Comparison of ENCODE assay signal across 9 cellular contexts in genomic region chr16:31441956-31442355, GRCh38. TPM values are rescaled to one million over a fixed set of nuclear protein-coding genes. Genes with fewer than 3 reads are reported as not detected.
DNase-seq lines count a peak whose midpoint lies in the region; ATAC-seq, FAIRE-seq and TF ChIP-seq lines count a peak whose summit lies in the region.
"Had no signal": no experiment of that assay in that cellular context is flagged by ENCODE, and none has a peak within 500 bp of the region (broad histone marks: within the 10 kb centered on the region; RNA-seq: fewer than 3 reads in every experiment).

No MANE protein-coding gene starts in this region.

- peak overlapping the region; percentile 53 for H3K4me3 ChIP-seq in SJSA1
- peak overlapping the region; percentile 68 for H3K4me3 ChIP-seq in fibroblast of mammary gland (ENCODE audit: control insufficient read depth, low read depth, low read length)
- H3K4me3 ChIP-seq in prostate gland: peak overlapping the region; percentile 62 to 73

- no peak overlapping the region for H3K27ac Mint-ChIP-seq in CD4-positive, alpha-beta T cell

- H3K4me1 ChIP-seq in SJSA1 (replicated peaks): peaks cover 5% of the 10 kb centered on the region; the same call in 1 of the 2 replicates
- no peaks in the 10 kb centered on the region for H3K4me1 ChIP-seq in prostate gland (replicated peaks)

- ATAC-seq in CD4-positive, alpha-beta T cell (ENCODE audit: poor library complexity): no peak

- no peaks in the 10 kb centered on the region for H3K27me3 ChIP-seq in CD4-positive, alpha-beta T cell (ENCODE audit: control insufficient read depth, insufficient read depth, low read length)
- H3K27me3 ChIP-seq in SJSA1 (replicated peaks): peaks cover 3% of the 10 kb centered on the region; the same call in 1 of the 2 replicates
- no peaks in the 10 kb centered on the region for H3K27me3 ChIP-seq in prostate gland (replicated peaks; ENCODE audit: insufficient read depth)

- H3K36me3 ChIP-seq in SJSA1: no peaks in the 10 kb centered on the region
- H3K36me3 ChIP-seq in prostate gland: no peaks in the 10 kb centered on the region

- POLR2A ChIA-PET in CD4-positive, alpha-beta T cell (lab: Charles Lee): interaction anchor here (1.0 to 2.1 kb wide), 3 partner anchors 10 to 432 kb away, joined by 3 to 7 read pairs (median 4); partner anchors contain the start of gene ZNF267

- no peaks in the 10 kb centered on the region for H3K9me3 Mint-ChIP-seq in CD4-positive, alpha-beta T cell

- no peak overlapping the region for H3K27ac ChIP-seq in CD4-positive, alpha-beta T cell (ENCODE audit: low read depth, low read length)
- H3K27ac ChIP-seq in SJSA1: no peak overlapping the region
- H3K27ac ChIP-seq in prostate gland: peak overlapping the region; percentile 86 to 90

- H3K27me3 Mint-ChIP-seq in CD4-positive, alpha-beta T cell: no peaks in the 10 kb centered on the region

- CTCF ChIA-PET in CD4-positive, alpha-beta T cell (lab: Charles Lee): interaction anchor here (0.8 to 2.3 kb wide), 5 partner anchors 9 to 35 kb away, joined by 3 to 13 read pairs (median 3); no protein-coding TSS in a partner anchor

- TF ChIP-seq POLR2A in prostate gland (IDR thresholded peaks at IDR 0.05): no peak

- no peak for DNase-seq in CD4-positive, alpha-beta T cell
- DNase-seq in SJSA1 (ENCODE audit: low read depth in 1 of 2, low spot score in 2 of 2): no peak
- DNase-seq in fibroblast of mammary gland (ENCODE audit: low read depth): no peak
- no peak for DNase-seq in prostate gland (ENCODE audit: low spot score)
- DNase-seq in GM19239 (ENCODE audit: insufficient read length, low spot score): no peak
- DNase-seq in anterior cingulate cortex (lab: John Stamatoyannopoulos, UW): no peak
- no peak for DNase-seq in NK-92 treated with Interleukin-12 subunit alpha and Interleukin-12 subunit beta, amount 100 ng/mL, for 24 hours (lab: John Stamatoyannopoulos, UW)
- DNase-seq in stimulated activated CD4-positive, alpha-beta T cell treated with anti-CD3 and anti-CD28 coated beads, Interleukin-2, amount 100 ng/mL, for 24 hours: no peak
- DNase-seq: activated CD8-positive, alpha-beta memory T cell treated with anti-CD3 and anti-CD28 coated beads, Interleukin-2, amount 50 U/mL, for 48 hours had no signal

- peaks cover 10% of the 10 kb centered on the region for H3K4me1 Mint-ChIP-seq in CD4-positive, alpha-beta T cell (ENCODE audit: low read depth)

- intact Hi-C loops in CD4-positive, alpha-beta T cell (cut with DNase I, micrococcal nuclease): loop anchor here (5.0 to 10.0 kb wide), 2 partner anchors 237 to 240 kb away; partner anchors contain the start of gene PYCARD (in 2 of the 2)
- intact Hi-C loops in prostate gland (cut with DNase I): loop anchor here (2.0 kb wide), 2 partner anchors 261 to 457 kb away; partner anchors contain the start of genes FUS and HSD3B7

- FAIRE-seq in GM19239 (lab: Jason Lieb, UNC): no peak

- H3K36me3 Mint-ChIP-seq in CD4-positive, alpha-beta T cell (ENCODE audit: low read depth): no peaks in the 10 kb centered on the region

- no peak for TF ChIP-seq CTCF in CD4-positive, alpha-beta T cell (IDR thresholded peaks at IDR 0.05)
- no peak for TF ChIP-seq CTCF in fibroblast of mammary gland (conservative IDR thresholded peaks at IDR 0.05; ENCODE audit: control insufficient read depth, insufficient read depth, low read depth, low read length)
- no peak for TF ChIP-seq CTCF in prostate gland (IDR thresholded peaks at IDR 0.05)

- 57% methylated on average over 34 of the region's 34 CpGs for WGBS in prostate gland

- H3K4me3 Mint-ChIP-seq in CD4-positive, alpha-beta T cell: peak overlapping the region; percentile 87

- no peaks in the 10 kb centered on the region for H3K9me3 ChIP-seq in CD4-positive, alpha-beta T cell (ENCODE audit: control insufficient read depth, low read length)
- no peaks in the 10 kb centered on the region for H3K9me3 ChIP-seq in SJSA1 (replicated peaks)
- no peaks in the 10 kb centered on the region for H3K9me3 ChIP-seq in prostate gland

RNA-seq across cellular contexts. Expression of gene ZNF843, which starts 0.6 kb away (rescaled TPM):
- under 1 TPM in 1 of 2 experiments, not detected in 1; 0.16 TPM for total RNA-seq in CD4-positive, alpha-beta T cell
- total RNA-seq in SJSA1 (2014; rRNA removed; shearing (Covaris generic)): 0.32 TPM in 1 of 2 replicates, not detected in the other
- total RNA-seq in prostate gland: 1 to 10 TPM; 1.2 to 3.3 TPM

RNA-seq across cellular contexts. Expression of gene COX6A2, which starts 13.8 kb away (rescaled TPM):
- not detected for total RNA-seq in CD4-positive, alpha-beta T cell
- total RNA-seq in SJSA1 (2014; rRNA removed; shearing (Covaris generic)): not detected in 2 replicates
- total RNA-seq in prostate gland: 1 to 10 TPM in 1 of 2 donors, not detected in 1; 3.9 TPM

RNA-seq across cellular contexts. Expression of gene ARMC5, which starts 17.3 kb away (rescaled TPM):
- total RNA-seq in CD4-positive, alpha-beta T cell: 10 to 100 TPM in 1 of 2 experiments, 1 to 10 TPM in 1; 8.5 to 10.8 TPM
- total RNA-seq in SJSA1 (2014; rRNA removed; shearing (Covaris generic)): 9.8 and 11.6 TPM in 2 replicates
- total RNA-seq in prostate gland: 10 to 100 TPM; 10.0 to 20.3 TPM

RNA-seq across cellular contexts. Expression of gene TGFB1I1, which starts 30.0 kb away (rescaled TPM):
- total RNA-seq in CD4-positive, alpha-beta T cell: under 1 TPM; 0.36 to 0.42 TPM
- total RNA-seq in SJSA1 (2014; rRNA removed; shearing (Covaris generic)): 66.3 and 90.1 TPM in 2 replicates
- 100 to 1,000 TPM in 1 of 2 donors, 10 to 100 TPM in 1; 62.0 to 115 TPM for total RNA-seq in prostate gland

RNA-seq across cellular contexts. Expression of gene SLC5A2, which starts 41.0 kb away (rescaled TPM):
- total RNA-seq in CD4-positive, alpha-beta T cell: 1 to 10 TPM; 4.1 to 5.3 TPM
- total RNA-seq in SJSA1 (2014; rRNA removed; shearing (Covaris generic)): not detected in 2 replicates
- under 1 TPM; 0.55 to 0.62 TPM for total RNA-seq in prostate gland

Comparison
In these comparisons a context has a peak if more than half of its experiments do, and no peak if none do; other contexts are left out.
1. H3K27ac ChIP-seq: peak in prostate gland (2 of 2); none in CD4-positive, alpha-beta T cell (single experiment) and SJSA1 (single experiment).
2. Peak in every context shown above with its lines, with median percentiles within 50 percentile points of each other: H3K4me3 ChIP-seq.